Comparison of ENCODE assay signal across 19 cellular contexts in the genomic region with DNA sequence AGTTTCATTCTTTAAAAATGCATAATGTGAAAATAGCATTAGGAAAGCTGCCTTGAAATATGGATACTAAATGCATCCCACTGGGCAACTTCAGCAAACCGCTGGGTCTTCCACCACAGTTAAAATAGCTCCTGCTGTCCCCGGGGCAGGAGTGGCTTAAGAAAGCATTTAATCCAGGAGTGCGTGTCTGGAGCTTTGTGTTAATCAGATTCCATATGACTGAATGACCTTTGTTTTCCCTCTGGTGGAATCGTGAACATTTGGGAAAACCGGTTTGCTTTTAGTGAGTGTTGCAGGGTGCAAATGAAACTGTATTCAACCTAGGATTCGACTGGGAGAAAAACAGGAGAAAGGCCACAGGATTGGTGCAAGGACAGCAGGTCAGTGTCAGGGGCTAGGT.
DNase-seq lines count a peak whose midpoint lies in the region; ATAC-seq and TF ChIP-seq lines count a peak whose summit lies in the region.
"Had no signal": no experiment of that assay in that cellular context is flagged by ENCODE, and none has a peak within 500 bp of the region (broad histone marks: within the 10 kb centered on the region; RNA-seq: fewer than 3 reads in every experiment).

No MANE protein-coding gene starts in this region.

- no peak overlapping the region for H3K27ac ChIP-seq in GM23338 (ENCODE audit: low read depth)
- no peak overlapping the region for H3K27ac ChIP-seq in Panc1 (ENCODE audit: low read length)
- H3K27ac ChIP-seq: lower lobe of right lung, tibial nerve had no signal

- intact Hi-C loops in Panc1 (cut with micrococcal nuclease; ENCODE audit: unreplicated experiment), result no loop called here

- no peaks in the 10 kb centered on the region for H3K79me2 ChIP-seq in GM23338 (replicated peaks; ENCODE audit: insufficient read depth)

- H3K27me3 Mint-ChIP-seq in GM23338 (ENCODE audit: insufficient read depth, low read depth, poor library complexity), result peaks cover 7% of the 10 kb centered on the region
- no peaks in the 10 kb centered on the region for H3K27me3 Mint-ChIP-seq in neural crest cell (ENCODE audit: low read depth)

- H4K20me1 ChIP-seq in GM23338 (replicated peaks; ENCODE audit: insufficient read depth), result no peaks in the 10 kb centered on the region

- H3K4me3 Mint-ChIP-seq in GM23338, result no peak overlapping the region
- peak overlapping the region; percentile 11 for H3K4me3 Mint-ChIP-seq in neural crest cell
- H3K4me3 Mint-ChIP-seq: immature natural killer cell had no signal

- POLR2A ChIA-PET in Panc1 (lab: Charles Lee), result no interaction called here

- H3K9me3 Mint-ChIP-seq in GM23338 (no peaks in the 10 kb centered on the region), neural crest cell (no peaks in the 10 kb centered on the region)
- H3K9me3 Mint-ChIP-seq: immature natural killer cell had no signal

- no peak overlapping the region for H3K27ac Mint-ChIP-seq in GM23338
- no peak overlapping the region for H3K27ac Mint-ChIP-seq in neural crest cell (ENCODE audit: unreplicated experiment)
- H3K27ac Mint-ChIP-seq: immature natural killer cell had no signal

- no peaks in the 10 kb centered on the region for H3F3A ChIP-seq in GM23338 (replicated peaks; ENCODE audit: low read depth)

- DNase-seq in GM23338 (ENCODE audit: low spot score) (no peak), Panc1 (ENCODE audit: low read depth, low spot score) (no peak), epithelial cell of esophagus (ENCODE audit: low read depth) (peak; percentile 31), neural crest cell (ENCODE audit: low read depth, low spot score) (no peak), kidney glomerular epithelial cell (lab: John Stamatoyannopoulos, UW) (no peak), DMS53 (lab: John Stamatoyannopoulos, UW) (no peak)
- DNase-seq: activated CD4-positive, alpha-beta T cell treated with anti-CD3 and anti-CD28 coated beads, Interleukin-2, amount 50 U/mL, for 48 hours; aorta; cerebellar nuclear complex; effector memory CD4-positive, alpha-beta T cell; immature natural killer cell; lower lobe of right lung; NK-92 treated with Interleukin-12 subunit alpha and Interleukin-12 subunit beta, amount 100 ng/mL, for 24 hours; stimulated activated CD4-positive, alpha-beta T cell treated with anti-CD3 and anti-CD28 coated beads, Interleukin-2, amount 100 ng/mL, for 24 hours; stimulated activated naive CD8-positive, alpha-beta T cell treated with anti-CD3 and anti-CD28 coated beads, Interleukin-15, Interleukin-2, amounts not matched to agents 100 U/mL and 50 U/mL, for 24 hours had no signal

- TF ChIP-seq CTCF in GM23338 (conservative IDR thresholded peaks at IDR 0.05; ENCODE audit: low read depth in 2 of 2) (no peak), Panc1 (IDR thresholded peaks at IDR 0.05) (no peak), epithelial cell of esophagus (IDR thresholded peaks at IDR 0.05; ENCODE audit: insufficient read depth, low read depth, low read length, missing control alignments) (no peak), neural crest cell (conservative IDR thresholded peaks at IDR 0.05) (no peak)

- in situ Hi-C loops in Panc1 (cut with HindIII; ENCODE audit: low pct_unique_long_range_greater_than_20kb, low sequenced_read_pairs), result no loop called here

- H3K36me3 Mint-ChIP-seq in GM23338 (ENCODE audit: low read depth) (no peaks in the 10 kb centered on the region), neural crest cell (ENCODE audit: low read depth) (no peaks in the 10 kb centered on the region)
- H3K36me3 Mint-ChIP-seq: immature natural killer cell had no signal

- peak; percentile 36 for ATAC-seq in GM23338
- peak; percentile 45; the same call in 1 of the 2 replicates for ATAC-seq in Panc1
- no peak for ATAC-seq in HG03432 (IDR thresholded peaks at IDR 0.05; ENCODE audit: unreplicated experiment)
- no peak for ATAC-seq in HG02642 (IDR thresholded peaks at IDR 0.05; ENCODE audit: poor library complexity, unreplicated experiment)
- ATAC-seq: lower lobe of right lung; stimulated activated naive CD8-positive, alpha-beta T cell treated with anti-CD3 and anti-CD28 coated beads, Interleukin-15, Interleukin-2, amounts not matched to agents 100 U/mL and 50 U/mL, for 24 hours had no signal

- CTCF ChIA-PET in Panc1 (lab: Charles Lee), result no interaction called here

- H3K4me2 ChIP-seq in GM23338, result no peak overlapping the region

- H3K4me1 ChIP-seq in GM23338 (ENCODE audit: insufficient read depth), result no peaks in the 10 kb centered on the region
- 0 out of 2 replicates have a peak, but pooled peaks cover 4% of the 10 kb centered on the region for H3K4me1 ChIP-seq in Panc1 (ENCODE audit: control insufficient read depth, insufficient read depth, low read length)
- H3K4me1 ChIP-seq: lower lobe of right lung had no signal

- 0 out of 2 replicates have a peak, but pooled peaks cover 11% of the 10 kb centered on the region for H3K9me2 ChIP-seq in GM23338 (ENCODE audit: insufficient read depth)

- BruUV-seq in Panc1 (replicated peaks; lab: Mats Ljungman, UMichigan), result no TSS peak

- peak overlapping the region; percentile 69; the same call in 1 of the 2 replicates for H2AFZ ChIP-seq in GM23338

- H3K4me1 Mint-ChIP-seq in GM23338 (peaks cover 13% of the 10 kb centered on the region), neural crest cell (peaks cover 48% of the 10 kb centered on the region)

- no peaks in the 10 kb centered on the region for H3K9me3 ChIP-seq in Panc1 (ENCODE audit: control insufficient read depth, insufficient read depth, low read depth, low read length)
- H3K9me3 ChIP-seq: heart right ventricle, lower lobe of right lung, tibial nerve had no signal

- H3K4me3 ChIP-seq in GM23338 (no peak overlapping the region), Panc1 (ENCODE audit: low read depth in 2 of 2, low read length in 2 of 2) (no peak overlapping the region), epithelial cell of esophagus (ENCODE audit: low read length) (no peak overlapping the region)
- H3K4me3 ChIP-seq: heart right ventricle, lower lobe of right lung, tibial nerve had no signal

- H3K36me3 ChIP-seq in GM23338 (ENCODE audit: insufficient read depth) (no peaks in the 10 kb centered on the region), Panc1 (ENCODE audit: control insufficient read depth, insufficient read depth, low read length) (no peaks in the 10 kb centered on the region)
- H3K36me3 ChIP-seq: heart right ventricle, lower lobe of right lung, tibial nerve had no signal

- H3K27me3 ChIP-seq in GM23338 (ENCODE audit: insufficient read depth) (no peaks in the 10 kb centered on the region), Panc1 (ENCODE audit: control insufficient read depth, insufficient read depth, low read length) (no peaks in the 10 kb centered on the region)
- H3K27me3 ChIP-seq: heart right ventricle, tibial nerve had no signal

TF ChIP-seq in GM23338, 12 proteins besides CTCF, POLR2A, EP300 and RAD21 (continues in another document):
- TF ChIP-seq ZNF462 (CRISPR knock-in tag; IDR thresholded peaks at IDR 0.05), result no peak

Comparison
In these comparisons a context has a peak if more than half of its experiments do, and no peak if none do; other contexts are left out.
1. ATAC-seq: peak in GM23338 (single experiment) and Panc1 (single experiment); none in HG03432 (single experiment) and HG02642 (single experiment).